ENCODE assay signal across 18 cellular contexts in genomic region chr16:19474617-19475016, GRCh38. TPM values are rescaled to one million over a fixed set of nuclear protein-coding genes. Genes with fewer than 3 reads are reported as not detected.
DNase-seq lines count a peak whose midpoint lies in the region; TF ChIP-seq lines count a peak whose summit lies in the region.
"Had no signal": no experiment of that assay in that cellular context is flagged by ENCODE, and none has a peak within 500 bp of the region (broad histone marks: within the 10 kb centered on the region; RNA-seq: fewer than 3 reads in every experiment).

No MANE protein-coding gene starts in this region.

- H3K27me3 Mint-ChIP-seq in endodermal cell (ENCODE audit: insufficient read depth): no peaks in the 10 kb centered on the region

- no peak overlapping the region for H3K27ac ChIP-seq in 22Rv1
- H3K27ac ChIP-seq in endodermal cell (ENCODE audit: low read depth, low read length): no peak overlapping the region
- H3K27ac ChIP-seq: SK-N-MC had no signal

- no peak overlapping the region for H3K4me3 ChIP-seq in endodermal cell (ENCODE audit: low read length)
- H3K4me3 ChIP-seq: SK-N-MC had no signal

- no peaks in the 10 kb centered on the region for H3K27me3 ChIP-seq in endodermal cell (ENCODE audit: control insufficient read depth, insufficient read depth, low read length, poor library complexity, severe bottlenecking)
- H3K27me3 ChIP-seq: BE2C had no signal

- H3K9me3 ChIP-seq in endodermal cell (ENCODE audit: control insufficient read depth, low read length): peaks cover under 1% of the 10 kb centered on the region
- H3K9me3 ChIP-seq: BE2C had no signal

- H3K4me1 Mint-ChIP-seq in endodermal cell: peaks cover 14% of the 10 kb centered on the region
- H3K4me1 Mint-ChIP-seq: CD4-positive, alpha-beta memory T cell had no signal

- peaks cover 1% of the 10 kb centered on the region for H3K9me3 Mint-ChIP-seq in endodermal cell
- H3K9me3 Mint-ChIP-seq: CD4-positive, alpha-beta memory T cell had no signal

- 67 to 84% methylated on average over 2 to 5 of the region's 5 CpGs for WGBS in endodermal cell (ENCODE audit: insufficient coverage in 1 of 2, insufficient read length in 1 of 2), 2 experiments

- intact Hi-C loops in cardiac septum (cut with DNase I): no loop called here

- H3K36me3 Mint-ChIP-seq in endodermal cell (ENCODE audit: low read depth): peaks cover 3% of the 10 kb centered on the region
- H3K36me3 Mint-ChIP-seq: CD4-positive, alpha-beta memory T cell had no signal

- H3K4me3 Mint-ChIP-seq in endodermal cell: no peak overlapping the region
- H3K4me3 Mint-ChIP-seq: CD4-positive, alpha-beta memory T cell had no signal

- H3K27ac Mint-ChIP-seq in endodermal cell: no peak overlapping the region
- H3K27ac Mint-ChIP-seq: CD4-positive, alpha-beta memory T cell had no signal

- no peaks in the 10 kb centered on the region for H3K36me3 ChIP-seq in endodermal cell (ENCODE audit: control insufficient read depth, insufficient read depth, low read length)
- H3K36me3 ChIP-seq: BE2C had no signal

- peak; percentile 7 for DNase-seq in ELR (ENCODE audit: low read depth)
- peak; percentile 24 for DNase-seq in NCI-H345 (lab: John Stamatoyannopoulos, UW)
- no peak for DNase-seq in endodermal cell
- no peak for DNase-seq in cardiac septum (ENCODE audit: low spot score)
- no peak for DNase-seq in stimulated activated naive CD4-positive, alpha-beta T cell treated with Interleukin-2 at 50 U/mL for 16 hours (lab: John Stamatoyannopoulos, UW)
- no peak for DNase-seq in NCI-H187 treated with DMSO at 0.1 percent for 48 hours (lab: John Stamatoyannopoulos, UW)
- DNase-seq: BE2C; CD4-positive, alpha-beta memory T cell; DND-41; NCI-H1048; NCI-H1694; NCI-H2171; NCI-H526; T-helper 1 cell had no signal

- no peak overlapping the region for H3K9ac ChIP-seq in endodermal cell (ENCODE audit: extremely low read depth, low read length, poor library complexity, severe bottlenecking)

- 0 out of 2 replicates have a peak, but pooled peaks have one; percentile 2 for TF ChIP-seq CTCF in 22Rv1 (IDR thresholded peaks at IDR 0.05)
- TF ChIP-seq CTCF in endodermal cell (conservative IDR thresholded peaks at IDR 0.05): peak; percentile 50

- no peaks in the 10 kb centered on the region for H3K4me1 ChIP-seq in endodermal cell (ENCODE audit: control insufficient read depth, insufficient read depth, low read length)
- H3K4me1 ChIP-seq: BE2C had no signal

RNA-seq across cellular contexts. Expression of gene GDE1, which starts 47.3 kb away (rescaled TPM):
- total RNA-seq in endodermal cell (10 to 100 TPM; 49.9 to 56.5 TPM), cardiac septum (89.1 TPM)
- 58.0 TPM for polyA plus RNA-seq in endodermal cell (2013, experiment 1 of 2)
- polyA plus RNA-seq in endodermal cell (2013, experiment 2 of 2): 49.0 TPM

RNA-seq across cellular contexts. Expression of gene CCP110, which starts 49.1 kb away (rescaled TPM):
- 10 to 100 TPM; 16.5 to 24.0 TPM for total RNA-seq in endodermal cell
- polyA plus RNA-seq in endodermal cell (2013, experiment 1 of 2): 24.1 TPM
- 24.6 TPM for polyA plus RNA-seq in endodermal cell (2013, experiment 2 of 2)
- total RNA-seq in cardiac septum: 7.3 TPM

RNA-seq across cellular contexts. Expression of gene TMC5, which starts 56.9 kb away (rescaled TPM):
- total RNA-seq in endodermal cell (1 to 10 TPM; 1.3 to 2.2 TPM), cardiac septum (not detected)
- polyA plus RNA-seq in endodermal cell (2013, experiment 1 of 2): 0.68 TPM
- 0.66 TPM for polyA plus RNA-seq in endodermal cell (2013, experiment 2 of 2)
- total RNA-seq: CD4-positive, alpha-beta memory T cell; Right ventricle myocardium inferior had no signal
- polyA plus RNA-seq: AG04450 had no signal

Comparison
In these comparisons a context has a peak if more than half of its experiments do, and no peak if none do; other contexts are left out.
1. DNase-seq: peak in ELR (single experiment) and NCI-H345 (single experiment); none in endodermal cell (single experiment), cardiac septum (single experiment), stimulated activated naive CD4-positive, alpha-beta T cell treated with Interleukin-2 at 50 U/mL for 16 hours (single experiment) and NCI-H187 treated with DMSO at 0.1 percent for 48 hours (single experiment).